In the genomic region with DNA sequence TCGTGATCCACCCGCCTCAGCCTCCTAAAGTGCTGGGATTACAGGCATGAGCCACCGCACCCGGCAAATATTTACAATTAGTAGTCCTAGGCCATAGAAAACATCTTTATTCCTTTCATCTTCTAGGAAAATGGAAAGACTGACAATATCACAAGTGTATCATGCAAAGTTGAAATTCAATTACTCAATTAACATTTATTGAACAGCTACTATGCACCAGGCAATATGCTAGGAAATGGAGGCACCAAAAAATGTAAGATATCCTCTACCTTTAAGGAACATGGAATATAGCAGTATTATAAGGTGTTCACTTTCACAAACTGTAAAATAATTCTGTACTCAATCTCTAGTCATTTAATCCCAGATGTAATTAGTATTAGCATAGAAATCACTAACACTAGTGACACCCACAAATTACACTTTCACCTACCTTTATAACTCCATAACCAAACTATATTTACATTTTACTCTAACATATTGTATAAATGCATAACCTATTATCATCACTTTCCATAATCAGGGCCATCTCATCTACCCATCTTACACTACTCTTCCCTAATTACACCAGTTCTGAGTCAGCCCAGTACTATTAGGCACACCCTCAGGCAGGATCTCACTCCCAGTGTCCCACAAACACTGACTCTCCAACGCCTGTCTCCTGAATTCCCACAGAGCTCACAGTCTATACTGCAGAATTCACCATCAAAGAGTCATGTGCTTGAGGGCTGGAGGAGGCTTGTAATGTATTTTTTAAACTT, we compare ENCODE assay signal across 13 cellular contexts. TPM values are rescaled to one million over a fixed set of nuclear protein-coding genes. Genes with fewer than 3 reads are reported as not detected.
DNase-seq lines count a peak whose midpoint lies in the region; ATAC-seq, FAIRE-seq and TF ChIP-seq lines count a peak whose summit lies in the region.
"Had no signal": no experiment of that assay in that cellular context is flagged by ENCODE, and none has a peak within 500 bp of the region (broad histone marks: within the 10 kb centered on the region; RNA-seq: fewer than 3 reads in every experiment).

No MANE protein-coding gene starts in this region.

- no peak for TF ChIP-seq POLR2A in heart left ventricle (IDR thresholded peaks at IDR 0.05)

- no peaks in the 10 kb centered on the region for H3K27me3 ChIP-seq in heart left ventricle
- no peaks in the 10 kb centered on the region for H3K27me3 ChIP-seq in bronchial epithelial cell (ENCODE audit: control insufficient read depth, insufficient read depth, low read length)
- no peaks in the 10 kb centered on the region for H3K27me3 ChIP-seq in upper lobe of right lung

- H3K9me3 ChIP-seq in heart left ventricle (no peaks in the 10 kb centered on the region), upper lobe of right lung (no peaks in the 10 kb centered on the region)

- DNase-seq in heart left ventricle (no peak), Right ventricle myocardium superior (no peak), bronchial epithelial cell (ENCODE audit: low read depth) (peak; percentile 85), left colon (no peak), upper lobe of right lung (no peak), retina (no peak)
- DNase-seq: NCI-H1105 had no signal

- 80 to 84% (median 82%) methylated on average over 5 of the region's 5 CpGs for WGBS in heart left ventricle, 4 donors

- peak overlapping the region in 4 of 12 donors; percentile 56 to 79 (median 72) for H3K27ac ChIP-seq in heart left ventricle
- H3K27ac ChIP-seq in upper lobe of right lung: no peak overlapping the region

- peaks cover 10 to 96% (median 66%) of the 10 kb centered on the region in 12 donors for H3K4me1 ChIP-seq in heart left ventricle
- peaks cover 57% of the 10 kb centered on the region for H3K4me1 ChIP-seq in upper lobe of right lung

- H3K4me3 ChIP-seq in heart left ventricle (no peak overlapping the region), bronchial epithelial cell (ENCODE audit: low read depth, low read length) (no peak overlapping the region), upper lobe of right lung (no peak overlapping the region)

- intact Hi-C loops in heart left ventricle (cut with DNase I): loop anchor here in 2 of 10 donors (10.0 kb wide), 1 partner anchor 134 kb away; a partner anchor contains a TSS
- intact Hi-C loops in Right ventricle myocardium superior (cut with DNase I): loop anchor here (10.0 kb wide), 1 partner anchor 46 kb away; no protein-coding TSS in a partner anchor
- intact Hi-C loops in left colon (cut with DNase I, micrococcal nuclease): loop anchor here in 1 of 2 donors (10.0 kb wide), 1 partner anchor 56 kb away; no protein-coding TSS in a partner anchor
- intact Hi-C loops in upper lobe of right lung (cut with DNase I): no loop called here

- TF ChIP-seq CTCF in heart left ventricle (IDR thresholded peaks at IDR 0.05) (no peak), bronchial epithelial cell (IDR thresholded peaks at IDR 0.05; ENCODE audit: insufficient read depth, low read length, severe bottlenecking) (no peak), upper lobe of right lung (IDR thresholded peaks at IDR 0.05) (no peak)

- FAIRE-seq in bronchial epithelial cell (lab: Jason Lieb, UNC): no peak
- FAIRE-seq: A204.1, frontal cortex, G401.6 had no signal

- ATAC-seq in heart left ventricle (peak in 3 of 4 donors; percentile 26 to 47 (median 44)), Right ventricle myocardium superior (ENCODE audit: poor library complexity) (no peak), left colon (peak; percentile 75), upper lobe of right lung (peak; percentile 40), HG02970 (IDR thresholded peaks at IDR 0.05; ENCODE audit: low FRiP score, unreplicated experiment) (no peak), HG03108 (IDR thresholded peaks at IDR 0.05; ENCODE audit: unreplicated experiment) (no peak)
- ATAC-seq: stimulated activated memory B cell treated with anti-CD40 and anti-IgM and Interleukin-4, amounts not matched to agents 10 μg/mL and 1 μg/mL and 100 μg/mL, for 72 hours had no signal

- H3K36me3 ChIP-seq in heart left ventricle (peaks cover 0 to 16% (median 0%) of the 10 kb centered on the region in 9 donors), bronchial epithelial cell (ENCODE audit: control insufficient read depth, insufficient read depth, low read length) (peaks cover 7% of the 10 kb centered on the region), upper lobe of right lung (peaks cover 4% of the 10 kb centered on the region)

RNA-seq across cellular contexts. Expression of a gene that starts 10.4 kb away (rescaled TPM):
- total RNA-seq in heart left ventricle (100 to 1,000 TPM in 1 of 9 donors, 10 to 100 TPM in 8; 48.3 to 119 (median 68.5) TPM), Right ventricle myocardium superior (69.1 TPM), bronchial epithelial cell (151 and 152 TPM in 2 replicates), left colon (100 to 1,000 TPM in 1 of 2 donors, 10 to 100 TPM in 1; 85.6 to 128 TPM), upper lobe of right lung (257 TPM)
- 10 to 100 TPM; 18.3 to 55.2 TPM for polyA plus RNA-seq in heart left ventricle

Comparison
In these comparisons a context has a peak if more than half of its experiments do, and no peak if none do; other contexts are left out.
1. ATAC-seq: peak in heart left ventricle (3 of 4), left colon (single experiment) and upper lobe of right lung (single experiment); none in Right ventricle myocardium superior (single experiment), HG02970 (single experiment) and HG03108 (single experiment).